ENCODE assay signal across 8 cellular contexts in genomic region chr16:4372578-4373355, GRCh38. TPM values are rescaled to one million over a fixed set of nuclear protein-coding genes. Genes with fewer than 3 reads are reported as not detected.
A peak's percentile ranks its signal among the peaks of the same experiment; 100 is the strongest.
DNase-seq lines count a peak whose midpoint lies in the region; ATAC-seq, FAIRE-seq and TF ChIP-seq lines count a peak whose summit lies in the region.

No MANE protein-coding gene starts in this region.

- H3K4me3 ChIP-seq in brain microvascular endothelial cell (ENCODE audit: low read depth, low read length) (peak overlapping the region; percentile 73), liver (ENCODE audit: low read depth in 1 of 3, low read length in 3 of 3) (peak overlapping the region; percentile 78 to 90 (median 84))

- H3K27ac ChIP-seq in brain microvascular endothelial cell (peak overlapping the region; percentile 70), liver (ENCODE audit: low read depth in 1 of 2, low read length in 2 of 2) (peak overlapping the region; percentile 87 to 95)

- H3K4me1 ChIP-seq in liver (ENCODE audit: control insufficient read depth in 4 of 4, insufficient read depth in 4 of 4, low read length in 3 of 4) = peaks cover 26 to 72% (median 56%) of the 10 kb centered on the region in 4 donors

- intact Hi-C loops in sciatic nerve (cut with DNase I) = no loop called here

- peak overlapping the region; percentile 73 to 81 for H3K9ac ChIP-seq in liver (ENCODE audit: low read depth in 1 of 2, low read length in 2 of 2)

- TF ChIP-seq RAD21 in liver (IDR thresholded peaks at IDR 0.05) = no peak

- DNase-seq in COR-L47 (lab: John Stamatoyannopoulos, UW) = peak; percentile 98
- DNase-seq in NCI-H1694 (lab: John Stamatoyannopoulos, UW) = peak; percentile 60
- peak; percentile 57 for DNase-seq in brain microvascular endothelial cell
- peak; percentile 52 for DNase-seq in urothelium cell line (ENCODE audit: low spot score)
- no peak for DNase-seq in activated CD8-positive, alpha-beta memory T cell treated with anti-CD3 and anti-CD28 coated beads, Interleukin-2, amount 50 U/mL, for 48 hours
- DNase-seq in NCI-H187 treated with DMSO at 0.1 percent for 48 hours (lab: John Stamatoyannopoulos, UW) = no peak
- DNase-seq in sciatic nerve (ENCODE audit: low spot score) = no peak

- in situ Hi-C loops in brain microvascular endothelial cell (cut with HindIII; ENCODE audit: low pct_ligation_motif_present, low sequenced_read_pairs) = no loop called here

- no peaks in the 10 kb centered on the region for H3K27me3 ChIP-seq in brain microvascular endothelial cell (replicated peaks)
- H3K27me3 ChIP-seq in liver (ENCODE audit: control insufficient read depth in 4 of 4, insufficient read depth in 4 of 4, low read length in 3 of 4) = no peaks in the 10 kb centered on the region

- 25% methylated on average over 10 of the region's 10 CpGs for WGBS in liver

- ATAC-seq in sciatic nerve = no peak

- no peak for FAIRE-seq in urothelium cell line (lab: Jason Lieb, UNC)

- TF ChIP-seq CTCF in brain microvascular endothelial cell (IDR thresholded peaks at IDR 0.05; ENCODE audit: low read depth, low read length, missing control alignments) = no peak
- no peak for TF ChIP-seq CTCF in liver (IDR thresholded peaks at IDR 0.05; ENCODE audit: low read depth, low read length, missing input control)

- H3K9me3 ChIP-seq in liver (ENCODE audit: control insufficient read depth in 4 of 4, low read length in 3 of 4) = no peaks in the 10 kb centered on the region

- H3K36me3 ChIP-seq in brain microvascular endothelial cell (replicated peaks) = no peaks in the 10 kb centered on the region
- H3K36me3 ChIP-seq in liver (ENCODE audit: control insufficient read depth in 4 of 4, insufficient read depth in 3 of 4, low read depth in 1 of 4, low read length in 3 of 4) = no peaks in the 10 kb centered on the region

TF ChIP-seq in liver, 16 proteins besides CTCF, POLR2A, EP300 and RAD21:
- peak; percentile 86 for TF ChIP-seq FOXA2 (IDR thresholded peaks at IDR 0.05)
- TF ChIP-seq NR2F2 (IDR thresholded peaks at IDR 0.05) = no peak
- TF ChIP-seq TAF1 (conservative IDR thresholded peaks at IDR 0.05) = no peak
- TF ChIP-seq, protein P1, sequence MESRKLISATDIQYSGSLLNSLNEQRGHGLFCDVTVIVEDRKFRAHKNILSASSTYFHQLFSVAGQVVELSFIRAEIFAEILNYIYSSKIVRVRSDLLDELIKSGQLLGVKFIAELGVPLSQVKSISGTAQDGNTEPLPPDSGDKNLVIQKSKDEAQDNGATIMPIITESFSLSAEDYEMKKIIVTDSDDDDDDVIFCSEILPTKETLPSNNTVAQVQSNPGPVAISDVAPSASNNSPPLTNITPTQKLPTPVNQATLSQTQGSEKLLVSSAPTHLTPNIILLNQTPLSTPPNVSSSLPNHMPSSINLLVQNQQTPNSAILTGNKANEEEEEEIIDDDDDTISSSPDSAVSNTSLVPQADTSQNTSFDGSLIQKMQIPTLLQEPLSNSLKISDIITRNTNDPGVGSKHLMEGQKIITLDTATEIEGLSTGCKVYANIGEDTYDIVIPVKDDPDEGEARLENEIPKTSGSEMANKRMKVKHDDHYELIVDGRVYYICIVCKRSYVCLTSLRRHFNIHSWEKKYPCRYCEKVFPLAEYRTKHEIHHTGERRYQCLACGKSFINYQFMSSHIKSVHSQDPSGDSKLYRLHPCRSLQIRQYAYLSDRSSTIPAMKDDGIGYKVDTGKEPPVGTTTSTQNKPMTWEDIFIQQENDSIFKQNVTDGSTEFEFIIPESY (IDR thresholded peaks at IDR 0.05) = no peak
- peak; percentile 45 for TF ChIP-seq HNF4G (IDR thresholded peaks at IDR 0.05)
- peak; percentile 81 for TF ChIP-seq SP1 (IDR thresholded peaks at IDR 0.05)
- TF ChIP-seq YY1 (IDR thresholded peaks at IDR 0.05) = peak; percentile 62
- TF ChIP-seq RXRA (IDR thresholded peaks at IDR 0.05) = peak; percentile 95 to 99
- no peak for TF ChIP-seq EGR1 (IDR thresholded peaks at IDR 0.05; ENCODE audit: low read depth in 2 of 2)
- peak; percentile 72 to 81 for TF ChIP-seq HNF4A (conservative IDR thresholded peaks at IDR 0.05)
- TF ChIP-seq FOXA1 (IDR thresholded peaks at IDR 0.05) = peak; percentile 55
- TF ChIP-seq ATF3 (IDR thresholded peaks at IDR 0.05) = no peak
- TF ChIP-seq GABPA (IDR thresholded peaks at IDR 0.05 in 1 of 2, conservative IDR thresholded peaks at IDR 0.05 in 1 of 2) = no peak
- TF ChIP-seq REST (IDR thresholded peaks at IDR 0.05) = peak; percentile 37
- no peak for TF ChIP-seq JUND (IDR thresholded peaks at IDR 0.05)
- TF ChIP-seq, protein P2, sequence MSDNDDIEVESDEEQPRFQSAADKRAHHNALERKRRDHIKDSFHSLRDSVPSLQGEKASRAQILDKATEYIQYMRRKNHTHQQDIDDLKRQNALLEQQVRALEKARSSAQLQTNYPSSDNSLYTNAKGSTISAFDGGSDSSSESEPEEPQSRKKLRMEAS (IDR thresholded peaks at IDR 0.05) = peak; percentile 32

RNA-seq across cellular contexts. Expression of gene VASN, which starts 1.1 kb away (rescaled TPM):
- total RNA-seq in liver (10 to 100 TPM; 19.7 to 22.7 TPM), sciatic nerve (38.4 TPM)
- 10 to 100 TPM in 1 of 2 donors, 1 to 10 TPM in 1; 6.2 to 26.9 TPM for polyA plus RNA-seq in liver

RNA-seq across cellular contexts. Expression of gene PAM16, which starts 21.6 kb away (rescaled TPM):
- total RNA-seq in liver (10 to 100 TPM; 14.0 to 23.8 TPM), sciatic nerve (37.8 TPM)
- polyA plus RNA-seq in liver = 10 to 100 TPM; 35.3 to 70.5 TPM

RNA-seq across cellular contexts. Expression of gene CORO7, which starts 43.6 kb away (rescaled TPM):
- 10 to 100 TPM; 16.0 to 21.5 TPM for total RNA-seq in liver
- polyA plus RNA-seq in liver = 10 to 100 TPM in 1 of 2 donors, 1 to 10 TPM in 1; 7.3 to 10.0 TPM
- 51.5 TPM for total RNA-seq in sciatic nerve

RNA-seq across cellular contexts. Expression of gene DNAJA3, which starts 52.9 kb away (rescaled TPM):
- 10 to 100 TPM; 39.6 to 86.3 TPM for total RNA-seq in liver
- 10 to 100 TPM; 57.2 to 73.9 TPM for polyA plus RNA-seq in liver
- 27.8 TPM for total RNA-seq in sciatic nerve

RNA-seq across cellular contexts. Expression of gene GLIS2, which starts 56.9 kb away (rescaled TPM):
- total RNA-seq in liver (1 to 10 TPM; 1.0 to 1.2 TPM), sciatic nerve (39.4 TPM)
- 1 to 10 TPM in 1 of 2 donors, under 1 TPM in 1; 0.68 to 1.4 TPM for polyA plus RNA-seq in liver

Comparison
In these comparisons a context has a peak if more than half of its experiments do, and no peak if none do; other contexts are left out.
1. DNase-seq: peak in COR-L47 (single experiment), NCI-H1694 (single experiment), brain microvascular endothelial cell (single experiment) and urothelium cell line (single experiment); none in activated CD8-positive, alpha-beta memory T cell treated with anti-CD3 and anti-CD28 coated beads, Interleukin-2, amount 50 U/mL, for 48 hours (single experiment), NCI-H187 treated with DMSO at 0.1 percent for 48 hours (single experiment) and sciatic nerve (single experiment).